Comparison of ENCODE assay signal across 8 cellular contexts in the genomic region with DNA sequence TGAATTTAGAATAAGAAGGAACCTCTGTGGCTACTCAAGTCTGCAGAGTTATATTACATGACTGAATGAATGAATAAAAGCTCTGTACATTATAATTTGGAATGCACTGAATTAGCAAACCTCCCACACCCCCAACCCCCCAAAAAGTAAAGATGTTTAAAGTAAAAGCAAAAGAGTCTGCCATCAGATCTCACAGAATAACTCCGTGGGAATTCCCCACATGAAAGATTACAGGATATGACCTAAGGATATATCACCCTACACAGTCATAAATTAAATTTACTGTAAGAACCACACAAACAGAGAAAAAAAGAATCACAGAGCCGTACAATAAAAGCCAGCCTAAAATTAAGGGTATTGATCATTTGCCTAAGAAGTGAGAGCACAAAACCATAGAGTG.
A peak's percentile ranks its signal among the peaks of the same experiment; 100 is the strongest.
DNase-seq lines count a peak whose midpoint lies in the region; ATAC-seq, FAIRE-seq and TF ChIP-seq lines count a peak whose summit lies in the region.

No MANE protein-coding gene starts in this region.

- no peaks in the 10 kb centered on the region for H3K36me3 Mint-ChIP-seq in osteocyte (ENCODE audit: unreplicated experiment)

- no peak overlapping the region for H3K4me3 Mint-ChIP-seq in osteocyte (ENCODE audit: unreplicated experiment)

- peaks cover 5% of the 10 kb centered on the region for H3K9me3 Mint-ChIP-seq in osteocyte (ENCODE audit: unreplicated experiment)

- no peak for FAIRE-seq in frontal cortex (lab: Jason Lieb, UNC)
- no peak for FAIRE-seq in GM19239 (lab: Jason Lieb, UNC)

- H3K4me1 Mint-ChIP-seq in osteocyte (ENCODE audit: unreplicated experiment), result peaks cover 28% of the 10 kb centered on the region

- DNase-seq in activated naive CD4-positive, alpha-beta T cell treated with anti-CD3 and anti-CD28 coated beads, Interleukin-2, amount 50 U/mL, for 16 hours, result peak; percentile 52
- DNase-seq in osteocyte (ENCODE audit: extremely low spot score, unreplicated experiment), result no peak
- DNase-seq in frontal cortex (ENCODE audit: low spot score in 2 of 2), result no peak
- no peak for DNase-seq in NCI-H2081 (lab: John Stamatoyannopoulos, UW)
- DNase-seq in GM19239 (ENCODE audit: insufficient read length, low spot score), result no peak
- no peak for DNase-seq in LoVo (ENCODE audit: low spot score)

- ATAC-seq in GM18870 (IDR thresholded peaks at IDR 0.05; ENCODE audit: unreplicated experiment) (peak; percentile 75), HG03354 (IDR thresholded peaks at IDR 0.05; ENCODE audit: poor library complexity, severe bottlenecking, unreplicated experiment) (peak; percentile 71)

- no peaks in the 10 kb centered on the region for H3K27me3 Mint-ChIP-seq in osteocyte (ENCODE audit: unreplicated experiment)

- peak overlapping the region; percentile 16 for H3K27ac Mint-ChIP-seq in osteocyte (ENCODE audit: unreplicated experiment)

- no peak for TF ChIP-seq CTCF in osteocyte (IDR thresholded peaks at IDR 0.05)
